ENCODE assay signal across 24 cellular contexts in genomic region chr7:17910377-17910776, GRCh38.
"Had no signal": no experiment of that assay in that cellular context is flagged by ENCODE, and none has a peak within 500 bp of the region (broad histone marks: within the 10 kb centered on the region; RNA-seq: fewer than 3 reads in every experiment).

No MANE protein-coding gene starts in this region.

- ATAC-seq: left lobe of liver; lower lobe of right lung; stimulated activated naive CD8-positive, alpha-beta T cell treated with anti-CD3 and anti-CD28 coated beads, Interleukin-15, Interleukin-2, amounts not matched to agents 100 U/mL and 50 U/mL, for 24 hours had no signal

- H3K9me3 ChIP-seq: lower lobe of right lung, upper lobe of left lung had no signal

- H3K36me3 ChIP-seq: lower lobe of right lung, upper lobe of left lung, WERI-Rb-1 had no signal

- H3K27ac Mint-ChIP-seq: activated naive CD8-positive, alpha-beta T cell treated with anti-CD3 and anti-CD28 coated beads for 36 hours; activated T-cell treated with anti-CD3 and anti-CD28 coated beads, Interleukin-2, amount 50 U/mL, for 24 hours; endodermal cell; immature natural killer cell; naive B cell had no signal

- H3K4me3 Mint-ChIP-seq: activated naive CD8-positive, alpha-beta T cell treated with anti-CD3 and anti-CD28 coated beads for 36 hours; activated T-cell treated with anti-CD3 and anti-CD28 coated beads, Interleukin-2, amount 50 U/mL, for 24 hours; endodermal cell; immature natural killer cell; naive B cell had no signal

- H3K27me3 Mint-ChIP-seq: activated naive CD8-positive, alpha-beta T cell treated with anti-CD3 and anti-CD28 coated beads for 36 hours; activated T-cell treated with anti-CD3 and anti-CD28 coated beads, Interleukin-2, amount 50 U/mL, for 24 hours; naive B cell had no signal

- H3K27ac ChIP-seq: coronary artery, hepatocyte, lower lobe of right lung, spleen, upper lobe of left lung, WERI-Rb-1 had no signal

- H3K4me3 ChIP-seq: coronary artery, hepatocyte, lower lobe of right lung, spleen, upper lobe of left lung had no signal

- H3K27me3 ChIP-seq: hepatocyte, spleen, upper lobe of left lung had no signal

- H3K9me3 Mint-ChIP-seq: immature natural killer cell had no signal

- DNase-seq: activated CD4-positive, alpha-beta T cell treated with anti-CD3 and anti-CD28 coated beads for 1 hour; activated CD4-positive, alpha-beta T cell treated with anti-CD3 and anti-CD28 coated beads, Interleukin-2, amount 50 U/mL, for 4 hours; activated CD8-positive, alpha-beta memory T cell treated with anti-CD3 and anti-CD28 coated beads for 24 hours; activated CD8-positive, alpha-beta memory T cell treated with anti-CD3 and anti-CD28 coated beads, Interleukin-2, amount 50 U/mL, for 4 hours; activated naive CD4-positive, alpha-beta T cell treated with Interleukin-2 at 50 U/mL for 16 hours; activated naive CD8-positive, alpha-beta T cell treated with anti-CD3 and anti-CD28 coated beads for 36 hours; activated T-cell treated with anti-CD3 and anti-CD28 coated beads, Interleukin-2, amount 50 U/mL, for 24 hours; endodermal cell; glutamatergic neuron; immature natural killer cell; lower lobe of right lung; naive B cell; occipital lobe; posterior cingulate gyrus; retina; spleen; stimulated activated CD4-positive, alpha-beta T cell treated with anti-CD3 and anti-CD28 coated beads, Interleukin-4, amount 100 ng/mL, for 1 hour; stimulated activated naive CD8-positive, alpha-beta T cell treated with anti-CD3 and anti-CD28 coated beads, Interleukin-15, Interleukin-2, amounts not matched to agents 100 U/mL and 50 U/mL, for 24 hours; T-helper 1 cell; upper lobe of left lung; WERI-Rb-1 had no signal

- H3K4me1 ChIP-seq: lower lobe of right lung had no signal
